1 cellular context compared by ENCODE assay signal in the genomic region with DNA sequence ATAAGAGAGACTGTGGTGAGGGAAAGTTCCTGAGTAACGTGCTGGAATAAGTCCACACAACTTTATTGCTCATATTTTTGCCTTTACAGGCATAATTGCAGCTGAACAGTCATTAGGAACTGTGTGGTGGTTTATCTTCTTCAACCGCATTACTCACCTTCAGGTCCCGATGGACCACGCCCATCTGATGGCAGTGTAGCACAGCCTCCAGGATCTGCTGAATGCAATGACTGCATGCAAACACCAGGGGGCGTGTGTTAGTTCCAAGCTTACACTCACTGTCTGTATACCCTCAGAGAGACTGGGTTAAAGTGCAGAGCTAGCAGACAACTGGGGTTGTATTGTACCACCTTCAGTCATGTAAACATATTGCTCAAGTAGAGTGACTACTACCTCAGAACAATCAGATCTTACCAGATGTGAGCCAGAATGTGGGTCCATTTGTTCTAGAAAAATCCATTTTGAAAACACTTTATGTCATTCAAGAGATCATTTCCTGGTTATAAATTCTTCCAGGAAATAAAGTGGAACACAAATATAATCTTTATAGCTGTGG.
TF ChIP-seq lines count a peak whose summit lies in the region.

No MANE protein-coding gene starts in this region.

TF ChIP-seq in HepG2, 621 proteins besides CTCF, POLR2A, EP300 and RAD21 (continued from another document and continues in another):
- TF ChIP-seq, protein P1, sequence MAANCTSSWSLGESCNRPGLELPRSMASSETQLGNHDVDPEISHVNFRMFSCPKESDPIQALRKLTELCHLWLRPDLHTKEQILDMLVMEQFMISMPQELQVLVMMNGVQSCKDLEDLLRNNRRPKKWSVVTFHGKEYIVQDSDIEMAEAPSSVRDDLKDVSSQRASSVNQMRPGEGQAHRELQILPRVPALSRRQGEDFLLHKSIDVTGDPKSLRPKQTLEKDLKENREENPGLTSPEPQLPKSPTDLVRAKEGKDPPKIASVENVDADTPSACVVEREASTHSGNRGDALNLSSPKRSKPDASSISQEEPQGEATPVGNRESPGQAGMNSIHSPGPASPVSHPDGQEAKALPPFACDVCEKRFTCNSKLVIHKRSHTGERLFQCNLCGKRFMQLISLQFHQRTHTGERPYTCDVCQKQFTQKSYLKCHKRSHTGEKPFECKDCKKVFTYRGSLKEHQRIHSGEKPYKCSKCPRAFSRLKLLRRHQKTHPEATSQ (CRISPR knock-in tag; IDR thresholded peaks at IDR 0.05; ENCODE audit: borderline replicate concordance), result no peak; the same call in 1 of the 2 replicates
- TF ChIP-seq ZFP36L2 (CRISPR knock-in tag; IDR thresholded peaks at IDR 0.05), result no peak
- TF ChIP-seq NFE2 (CRISPR knock-in tag; IDR thresholded peaks at IDR 0.05), result no peak
- TF ChIP-seq SPEN (CRISPR knock-in tag; IDR thresholded peaks at IDR 0.05; ENCODE audit: low read depth), result peak; percentile 38; the same call in 1 of the 2 replicates
- peak; percentile 60; the same call in 1 of the 2 replicates for TF ChIP-seq KMT2B (CRISPR knock-in tag; IDR thresholded peaks at IDR 0.05)
- no peak for TF ChIP-seq ZNF720 (CRISPR knock-in tag; IDR thresholded peaks at IDR 0.05)
- TF ChIP-seq ZNF160 (CRISPR knock-in tag; IDR thresholded peaks at IDR 0.05), result no peak
- peak; percentile 39; the same call in 1 of the 2 replicates for TF ChIP-seq ZNF580 (CRISPR knock-in tag; IDR thresholded peaks at IDR 0.05; ENCODE audit: borderline replicate concordance, low read depth)
- TF ChIP-seq ZMYM4 (CRISPR knock-in tag; IDR thresholded peaks at IDR 0.05), result peak; percentile 94
- TF ChIP-seq JARID2 (CRISPR knock-in tag; IDR thresholded peaks at IDR 0.05; ENCODE audit: insufficient replicate concordance), result peak; percentile 72
- TF ChIP-seq ZNF547 (CRISPR knock-in tag; IDR thresholded peaks at IDR 0.05), result 0 out of 2 replicates have a peak, but pooled peaks have one; percentile 28
- TF ChIP-seq IKZF1 (IDR thresholded peaks at IDR 0.05), result no peak
- no peak for TF ChIP-seq TEF (CRISPR knock-in tag; IDR thresholded peaks at IDR 0.05)
- peak; percentile 28; the same call in 1 of the 2 replicates for TF ChIP-seq ZBTB20 (CRISPR knock-in tag; IDR thresholded peaks at IDR 0.05; ENCODE audit: borderline replicate concordance, low read depth)
- TF ChIP-seq, protein P2, sequence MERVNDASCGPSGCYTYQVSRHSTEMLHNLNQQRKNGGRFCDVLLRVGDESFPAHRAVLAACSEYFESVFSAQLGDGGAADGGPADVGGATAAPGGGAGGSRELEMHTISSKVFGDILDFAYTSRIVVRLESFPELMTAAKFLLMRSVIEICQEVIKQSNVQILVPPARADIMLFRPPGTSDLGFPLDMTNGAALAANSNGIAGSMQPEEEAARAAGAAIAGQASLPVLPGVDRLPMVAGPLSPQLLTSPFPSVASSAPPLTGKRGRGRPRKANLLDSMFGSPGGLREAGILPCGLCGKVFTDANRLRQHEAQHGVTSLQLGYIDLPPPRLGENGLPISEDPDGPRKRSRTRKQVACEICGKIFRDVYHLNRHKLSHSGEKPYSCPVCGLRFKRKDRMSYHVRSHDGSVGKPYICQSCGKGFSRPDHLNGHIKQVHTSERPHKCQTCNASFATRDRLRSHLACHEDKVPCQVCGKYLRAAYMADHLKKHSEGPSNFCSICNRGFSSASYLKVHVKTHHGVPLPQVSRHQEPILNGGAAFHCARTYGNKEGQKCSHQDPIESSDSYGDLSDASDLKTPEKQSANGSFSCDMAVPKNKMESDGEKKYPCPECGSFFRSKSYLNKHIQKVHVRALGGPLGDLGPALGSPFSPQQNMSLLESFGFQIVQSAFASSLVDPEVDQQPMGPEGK (CRISPR knock-in tag; IDR thresholded peaks at IDR 0.05), result peak; percentile 57
- TF ChIP-seq, protein P3, sequence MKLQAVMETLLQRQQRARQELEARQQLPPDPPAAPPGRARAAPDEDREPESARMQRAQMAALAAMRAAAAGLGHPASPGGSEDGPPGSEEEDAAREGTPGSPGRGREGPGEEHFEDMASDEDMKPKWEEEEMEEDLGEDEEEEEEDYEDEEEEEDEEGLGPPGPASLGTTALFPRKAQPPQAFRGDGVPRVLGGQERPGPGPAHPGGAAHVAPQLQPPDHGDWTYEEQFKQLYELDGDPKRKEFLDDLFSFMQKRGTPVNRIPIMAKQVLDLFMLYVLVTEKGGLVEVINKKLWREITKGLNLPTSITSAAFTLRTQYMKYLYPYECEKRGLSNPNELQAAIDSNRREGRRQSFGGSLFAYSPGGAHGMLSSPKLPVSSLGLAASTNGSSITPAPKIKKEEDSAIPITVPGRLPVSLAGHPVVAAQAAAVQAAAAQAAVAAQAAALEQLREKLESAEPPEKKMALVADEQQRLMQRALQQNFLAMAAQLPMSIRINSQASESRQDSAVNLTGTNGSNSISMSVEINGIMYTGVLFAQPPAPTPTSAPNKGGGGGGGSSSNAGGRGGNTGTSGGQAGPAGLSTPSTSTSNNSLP (IDR thresholded peaks at IDR 0.05; ENCODE audit: low read depth, low read length), result peak; percentile 89
- TF ChIP-seq HNRNPL (IDR thresholded peaks at IDR 0.05; ENCODE audit: low read depth, low read length), result no peak
- peak; percentile 69 for TF ChIP-seq TBX2 (CRISPR knock-in tag; IDR thresholded peaks at IDR 0.05; ENCODE audit: borderline replicate concordance)
- peak; percentile 95 for TF ChIP-seq SOX5 (CRISPR knock-in tag; IDR thresholded peaks at IDR 0.05; ENCODE audit: borderline replicate concordance)
- no peak for TF ChIP-seq HIVEP1 (CRISPR knock-in tag; IDR thresholded peaks at IDR 0.05)
- TF ChIP-seq ZNF597 (CRISPR knock-in tag; IDR thresholded peaks at IDR 0.05), result no peak
- no peak for TF ChIP-seq ZHX2 (IDR thresholded peaks at IDR 0.05; ENCODE audit: low read depth)
- TF ChIP-seq ZHX2 (CRISPR knock-in tag; IDR thresholded peaks at IDR 0.05; ENCODE audit: borderline replicate concordance), result no peak; the same call in 1 of the 2 replicates
- no peak for TF ChIP-seq CAMTA2 (CRISPR knock-in tag; IDR thresholded peaks at IDR 0.05; ENCODE audit: borderline replicate concordance)
- no peak for TF ChIP-seq MBNL3 (CRISPR knock-in tag; conservative IDR thresholded peaks at IDR 0.05)
- TF ChIP-seq, protein P4, sequence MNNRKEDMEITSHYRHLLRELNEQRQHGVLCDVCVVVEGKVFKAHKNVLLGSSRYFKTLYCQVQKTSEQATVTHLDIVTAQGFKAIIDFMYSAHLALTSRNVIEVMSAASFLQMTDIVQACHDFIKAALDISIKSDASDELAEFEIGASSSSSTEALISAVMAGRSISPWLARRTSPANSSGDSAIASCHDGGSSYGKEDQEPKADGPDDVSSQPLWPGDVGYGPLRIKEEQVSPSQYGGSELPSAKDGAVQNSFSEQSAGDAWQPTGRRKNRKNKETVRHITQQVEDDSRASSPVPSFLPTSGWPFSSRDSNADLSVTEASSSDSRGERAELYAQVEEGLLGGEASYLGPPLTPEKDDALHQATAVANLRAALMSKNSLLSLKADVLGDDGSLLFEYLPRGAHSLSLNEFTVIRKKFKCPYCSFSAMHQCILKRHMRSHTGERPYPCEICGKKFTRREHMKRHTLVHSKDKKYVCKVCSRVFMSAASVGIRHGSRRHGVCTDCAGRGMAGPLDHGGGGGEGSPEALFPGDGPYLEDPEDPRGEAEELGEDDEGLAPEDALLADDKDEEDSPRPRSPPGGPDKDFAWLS (CRISPR knock-in tag; IDR thresholded peaks at IDR 0.05; ENCODE audit: borderline replicate concordance), result no peak
- no peak for TF ChIP-seq HES4 (CRISPR knock-in tag; IDR thresholded peaks at IDR 0.05; ENCODE audit: borderline replicate concordance)
- no peak for TF ChIP-seq ZNF343 (CRISPR knock-in tag; IDR thresholded peaks at IDR 0.05)
- TF ChIP-seq SMAD3 (CRISPR knock-in tag; IDR thresholded peaks at IDR 0.05), result peak; percentile 90
- 0 out of 2 replicates have a peak, but pooled peaks have one; percentile 36 for TF ChIP-seq ZFP90 (CRISPR knock-in tag; IDR thresholded peaks at IDR 0.05; ENCODE audit: borderline replicate concordance)
- TF ChIP-seq ZNF879 (CRISPR knock-in tag; IDR thresholded peaks at IDR 0.05), result no peak
- no peak for TF ChIP-seq ZNF20 (CRISPR knock-in tag; IDR thresholded peaks at IDR 0.05)
- peak; percentile 64 for TF ChIP-seq RARA (CRISPR knock-in tag; IDR thresholded peaks at IDR 0.05)
- TF ChIP-seq ZBTB3 (CRISPR knock-in tag; IDR thresholded peaks at IDR 0.05; ENCODE audit: borderline replicate concordance, low read depth), result no peak
- TF ChIP-seq RFX5 (IDR thresholded peaks at IDR 0.05; ENCODE audit: low read depth, low read length), result no peak
- no peak for TF ChIP-seq MYNN (CRISPR knock-in tag; IDR thresholded peaks at IDR 0.05; ENCODE audit: low read depth)
- TF ChIP-seq KLF12 (CRISPR knock-in tag; IDR thresholded peaks at IDR 0.05; ENCODE audit: borderline replicate concordance), result peak; percentile 91
- TF ChIP-seq, protein P5, sequence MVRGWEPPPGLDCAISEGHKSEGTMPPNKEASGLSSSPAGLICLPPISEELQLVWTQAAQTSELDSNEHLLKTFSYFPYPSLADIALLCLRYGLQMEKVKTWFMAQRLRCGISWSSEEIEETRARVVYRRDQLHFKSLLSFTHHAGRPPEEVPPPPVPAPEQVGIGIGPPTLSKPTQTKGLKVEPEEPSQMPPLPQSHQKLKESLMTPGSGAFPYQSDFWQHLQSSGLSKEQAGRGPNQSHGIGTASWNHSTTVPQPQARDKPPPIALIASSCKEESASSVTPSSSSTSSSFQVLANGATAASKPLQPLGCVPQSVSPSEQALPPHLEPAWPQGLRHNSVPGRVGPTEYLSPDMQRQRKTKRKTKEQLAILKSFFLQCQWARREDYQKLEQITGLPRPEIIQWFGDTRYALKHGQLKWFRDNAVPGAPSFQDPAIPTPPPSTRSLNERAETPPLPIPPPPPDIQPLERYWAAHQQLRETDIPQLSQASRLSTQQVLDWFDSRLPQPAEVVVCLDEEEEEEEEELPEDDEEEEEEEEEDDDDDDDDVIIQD (CRISPR knock-in tag; IDR thresholded peaks at IDR 0.05; ENCODE audit: low read depth), result peak; percentile 92
- no peak for TF ChIP-seq ZNF30 (CRISPR knock-in tag; IDR thresholded peaks at IDR 0.05)
- TF ChIP-seq RXRA (CRISPR knock-in tag; IDR thresholded peaks at IDR 0.05), result peak; percentile 91; the same call in 1 of the 2 replicates
- TF ChIP-seq STAG1 (CRISPR knock-in tag; IDR thresholded peaks at IDR 0.05), result peak; percentile 92
- no peak for TF ChIP-seq CENPX (CRISPR knock-in tag; IDR thresholded peaks at IDR 0.05)
- TF ChIP-seq TRIM24 (CRISPR knock-in tag; IDR thresholded peaks at IDR 0.05), result no peak
- TF ChIP-seq DNMT1 (CRISPR knock-in tag; IDR thresholded peaks at IDR 0.05), result no peak
- TF ChIP-seq ZNF775 (CRISPR knock-in tag; IDR thresholded peaks at IDR 0.05; ENCODE audit: borderline replicate concordance), result no peak
- peak; percentile 98 for TF ChIP-seq SMC3 (IDR thresholded peaks at IDR 0.05; ENCODE audit: low read length)
- TF ChIP-seq ZNF263 (CRISPR knock-in tag; IDR thresholded peaks at IDR 0.05), result no peak
